Comparison of ENCODE assay signal across 8 cellular contexts in genomic region chr2:165794520-165794882, GRCh38. TPM values are rescaled to one million over a fixed set of nuclear protein-coding genes. Genes with fewer than 3 reads are reported as not detected.
DNase-seq lines count a peak whose midpoint lies in the region; ATAC-seq, FAIRE-seq and TF ChIP-seq lines count a peak whose summit lies in the region.

No MANE protein-coding gene starts in this region.

- DNase-seq in Caco-2 (peak in 1 of 2 experiments; percentile 46), T-cell (peak; percentile 11 to 65 (median 40)), mammary epithelial cell (peak; percentile 87), kidney (peak; percentile 77), HuH-7 (ENCODE audit: low spot score) (no peak)
- peak; percentile 40 to 45 for DNase-seq in stimulated activated CD4-positive, alpha-beta T cell treated with anti-CD3 and anti-CD28 coated beads, Interleukin-2, amount 100 ng/mL, for 48 hours

- H3K27me3 Mint-ChIP-seq in Caco-2 (ENCODE audit: insufficient read depth, unreplicated experiment) (no peaks in the 10 kb centered on the region), T-cell (peaks cover 24 to 35% of the 10 kb centered on the region in 2 donors)

- no peak for TF ChIP-seq CTCF in Caco-2 (IDR thresholded peaks at IDR 0.05; ENCODE audit: insufficient read depth in 1 of 2, low read depth in 1 of 2, low read length in 1 of 2, severe bottlenecking in 1 of 2, unreplicated experiment in 1 of 2)
- TF ChIP-seq CTCF in mammary epithelial cell (conservative IDR thresholded peaks at IDR 0.05 in 1 of 2, IDR thresholded peaks at IDR 0.05 in 1 of 2; ENCODE audit: extremely low read depth in 1 of 2, insufficient read depth in 1 of 2, low read depth in 1 of 2, low read length in 2 of 2), result no peak
- no peak for TF ChIP-seq CTCF in kidney (IDR thresholded peaks at IDR 0.05; ENCODE audit: borderline replicate concordance, extremely low read depth, insufficient read depth)

- peaks cover 11% of the 10 kb centered on the region for H3K4me1 Mint-ChIP-seq in Caco-2 (ENCODE audit: low read depth, unreplicated experiment)
- peaks cover 15 to 25% (median 19%) of the 10 kb centered on the region in 3 donors for H3K4me1 Mint-ChIP-seq in T-cell

- in situ Hi-C loops in mammary epithelial cell (cut with MboI; ENCODE audit: low sequenced_read_pairs in 2 of 2), result loop anchor here in 1 of 2 donors (10.0 kb wide), 1 partner anchor 80 kb away; no protein-coding TSS in a partner anchor

- peak overlapping the region; percentile 86 for H3K4me2 ChIP-seq in mammary epithelial cell (ENCODE audit: insufficient read depth, low read depth, low read length)

- no peaks in the 10 kb centered on the region for H3K27me3 ChIP-seq in Caco-2 (replicated peaks; ENCODE audit: control insufficient read depth, insufficient read depth, low read length)
- no peaks in the 10 kb centered on the region for H3K27me3 ChIP-seq in mammary epithelial cell (ENCODE audit: insufficient read depth, low read length)

- peak overlapping the region; percentile 85 for H2AFZ ChIP-seq in mammary epithelial cell (ENCODE audit: low read depth, low read length)

- no peaks in the 10 kb centered on the region for H3K9me3 ChIP-seq in Caco-2
- no peaks in the 10 kb centered on the region for H3K9me3 ChIP-seq in mammary epithelial cell (replicated peaks; ENCODE audit: insufficient read depth, low read length)
- no peaks in the 10 kb centered on the region for H3K9me3 ChIP-seq in kidney (ENCODE audit: control insufficient read depth in 1 of 2, low read length in 2 of 2)

- H3K27ac Mint-ChIP-seq in Caco-2 (ENCODE audit: unreplicated experiment), result peak overlapping the region; percentile 98
- H3K27ac Mint-ChIP-seq in T-cell, result peak overlapping the region; percentile 84

- BruUV-seq in Caco-2 (replicated peaks; lab: Mats Ljungman, UMichigan) (TSS peak; percentile 48), mammary epithelial cell (replicated peaks; lab: Mats Ljungman, UMichigan) (no TSS peak)

- H3K4me1 ChIP-seq in Caco-2, result no peaks in the 10 kb centered on the region
- peaks cover 15% of the 10 kb centered on the region for H3K4me1 ChIP-seq in mammary epithelial cell (ENCODE audit: insufficient read depth, low read length)
- H3K4me1 ChIP-seq in kidney (ENCODE audit: control insufficient read depth in 1 of 2, insufficient read depth in 1 of 2, low read depth in 1 of 2, low read length in 2 of 2), result no peaks in the 10 kb centered on the region

- CTCF ChIA-PET in Caco-2 (lab: Charles Lee) (interaction anchor here (0.5 to 1.9 kb wide), 4 partner anchors 9 to 333 kb away, joined by 3 to 23 read pairs (median 3); partner anchors contain the start of gene SCN1A), T-cell (lab: Charles Lee) (interaction anchor here (0.9 to 1.3 kb wide), 4 partner anchors 17 to 80 kb away, joined by 3 to 11 read pairs (median 3); no protein-coding TSS in a partner anchor), mammary epithelial cell (lab: Charles Lee; ENCODE audit: low non-redundant PET) (interaction anchor here (0.5 to 2.1 kb wide), 2 partner anchors 80 to 366 kb away, joined by 3 to 7 read pairs; no protein-coding TSS in a partner anchor)

- WGBS in mammary epithelial cell (ENCODE audit: low coverage, missing lambda C conversion rate), result 1% methylated on average over 9 of the region's 18 CpGs

- H3K4me3 ChIP-seq in Caco-2 (ENCODE audit: low read depth, low read length), result peak overlapping the region; percentile 87
- H3K4me3 ChIP-seq in mammary epithelial cell (replicated peaks in 1 of 3; ENCODE audit: insufficient read depth in 1 of 3, low read depth in 2 of 3, low read length in 3 of 3), result peak overlapping the region; percentile 74 to 96 (median 80)
- H3K4me3 ChIP-seq in kidney (ENCODE audit: low read length in 2 of 2), result peak overlapping the region; percentile 57 to 85

- dilution Hi-C loops in mammary epithelial cell (cut with HindIII; ENCODE audit: low sequenced_read_pairs), result no loop called here

- H3K36me3 Mint-ChIP-seq in Caco-2 (ENCODE audit: insufficient read depth, unreplicated experiment) (peaks cover 11% of the 10 kb centered on the region), T-cell (peaks cover under 1% of the 10 kb centered on the region)

- no peaks in the 10 kb centered on the region for H3K36me3 ChIP-seq in Caco-2 (ENCODE audit: control insufficient read depth, insufficient read depth, low read length)
- H3K36me3 ChIP-seq in mammary epithelial cell (ENCODE audit: insufficient read depth, low read length), result no peaks in the 10 kb centered on the region
- no peaks in the 10 kb centered on the region for H3K36me3 ChIP-seq in kidney (ENCODE audit: control insufficient read depth in 1 of 2, insufficient read depth in 2 of 2, low read length in 2 of 2)

- H3K79me2 ChIP-seq in mammary epithelial cell (ENCODE audit: insufficient read depth, low read length), result peaks cover 44% of the 10 kb centered on the region

- peak overlapping the region; percentile 96 for H3K27ac ChIP-seq in mammary epithelial cell (ENCODE audit: insufficient read depth, low read depth, low read length)
- H3K27ac ChIP-seq in kidney (ENCODE audit: low read depth in 2 of 2, low read length in 2 of 2), result peak overlapping the region; percentile 63 to 80

- no peaks in the 10 kb centered on the region for H4K20me1 ChIP-seq in mammary epithelial cell (ENCODE audit: insufficient read depth, low read length)

- no peak for FAIRE-seq in kidney (lab: Jason Lieb, UNC)

- ATAC-seq in GM19455 (IDR thresholded peaks at IDR 0.05; ENCODE audit: unreplicated experiment) (peak; percentile 96), HG03558 (IDR thresholded peaks at IDR 0.05; ENCODE audit: extremely low read depth, unreplicated experiment) (peak; percentile 99), T-cell (replicated peaks in 1 of 4) (peak; percentile 81 to 91 (median 86))

- H3K9me3 Mint-ChIP-seq in Caco-2 (ENCODE audit: unreplicated experiment), result no peaks in the 10 kb centered on the region
- no peaks in the 10 kb centered on the region for H3K9me3 Mint-ChIP-seq in T-cell

- intact Hi-C loops in Caco-2 (cut with micrococcal nuclease; ENCODE audit: unreplicated experiment), result loop anchor here (1.0 kb wide), 2 partner anchors 80 to 159 kb away; partner anchors contain the start of gene TTC21B
- intact Hi-C loops in mammary epithelial cell (cut with micrococcal nuclease), result loop anchor here (1.0 to 5.0 kb wide), 5 partner anchors 38 to 782 kb away; no protein-coding TSS in a partner anchor
- intact Hi-C loops in kidney (cut with DNase I), result no loop called here

- H3K4me3 Mint-ChIP-seq in Caco-2 (ENCODE audit: unreplicated experiment) (peak overlapping the region; percentile 97), T-cell (peak overlapping the region; percentile 83 to 88 (median 84))

- POLR2A ChIA-PET in Caco-2 (lab: Charles Lee) (interaction anchor here (0.7 to 1.9 kb wide), 5 partner anchors 8 to 159 kb away, joined by 3 to 9 read pairs (median 5); partner anchors contain the start of gene TTC21B), T-cell (lab: Charles Lee) (no interaction called here)

- peak overlapping the region; percentile 95 for H3K9ac ChIP-seq in mammary epithelial cell (ENCODE audit: insufficient read depth, low read length)
- peak overlapping the region; percentile 11 to 68 for H3K9ac ChIP-seq in kidney (ENCODE audit: low read length in 2 of 2)

RNA-seq across cellular contexts. Expression of gene GALNT3, which starts 0.5 kb away (rescaled TPM):
- total RNA-seq in Caco-2 (2022) (17.2 and 19.0 TPM in 2 replicates), T-cell (1 to 10 TPM; 2.8 to 9.7 (median 5.5) TPM), mammary epithelial cell (10 to 100 TPM; 68.1 to 70.2 TPM), kidney (38.6 TPM)
- polyA plus RNA-seq in mammary epithelial cell (29.0 TPM), kidney (ENCODE audit: insufficient read depth, low read depth, low replicate concordance) (8.8 TPM)
- 99.7 TPM for polyA minus RNA-seq in mammary epithelial cell
